In genomic region chr7:100176096-100176835, GRCh38 we compare ENCODE assay signal across 1 cellular context.
A peak's percentile ranks its signal among the peaks of the same experiment; 100 is the strongest.
TF ChIP-seq lines count a peak whose summit lies in the region.

No MANE protein-coding gene starts in this region.

TF ChIP-seq in HepG2, 621 proteins besides CTCF, POLR2A, EP300 and RAD21:
- TF ChIP-seq, protein P1, sequence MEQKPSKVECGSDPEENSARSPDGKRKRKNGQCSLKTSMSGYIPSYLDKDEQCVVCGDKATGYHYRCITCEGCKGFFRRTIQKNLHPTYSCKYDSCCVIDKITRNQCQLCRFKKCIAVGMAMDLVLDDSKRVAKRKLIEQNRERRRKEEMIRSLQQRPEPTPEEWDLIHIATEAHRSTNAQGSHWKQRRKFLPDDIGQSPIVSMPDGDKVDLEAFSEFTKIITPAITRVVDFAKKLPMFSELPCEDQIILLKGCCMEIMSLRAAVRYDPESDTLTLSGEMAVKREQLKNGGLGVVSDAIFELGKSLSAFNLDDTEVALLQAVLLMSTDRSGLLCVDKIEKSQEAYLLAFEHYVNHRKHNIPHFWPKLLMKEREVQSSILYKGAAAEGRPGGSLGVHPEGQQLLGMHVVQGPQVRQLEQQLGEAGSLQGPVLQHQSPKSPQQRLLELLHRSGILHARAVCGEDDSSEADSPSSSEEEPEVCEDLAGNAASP (CRISPR knock-in tag; IDR thresholded peaks at IDR 0.05; ENCODE audit: borderline replicate concordance), result peak; percentile 25; the same call in 1 of the 2 replicates
- no peak for TF ChIP-seq ARNTL (CRISPR knock-in tag; IDR thresholded peaks at IDR 0.05)
